In genomic region chr10:34732926-34733325, GRCh38 we compare ENCODE assay signal across 11 cellular contexts.
DNase-seq lines count a peak whose midpoint lies in the region; ATAC-seq, FAIRE-seq and TF ChIP-seq lines count a peak whose summit lies in the region.
"Had no signal": no experiment of that assay in that cellular context is flagged by ENCODE, and none has a peak within 500 bp of the region (broad histone marks: within the 10 kb centered on the region; RNA-seq: fewer than 3 reads in every experiment).

No MANE protein-coding gene starts in this region.

- ATAC-seq in HG02623 (IDR thresholded peaks at IDR 0.05; ENCODE audit: unreplicated experiment) (no peak), HG02840 (IDR thresholded peaks at IDR 0.05; ENCODE audit: low FRiP score, unreplicated experiment) (no peak)

- H3K4me3 ChIP-seq in fibroblast of villous mesenchyme (ENCODE audit: low read depth, low read length): no peak overlapping the region

- peak; percentile 43 for DNase-seq in AG08395 (ENCODE audit: low spot score)
- no peak for DNase-seq in GM19239 (ENCODE audit: insufficient read length, low spot score)
- peak; percentile 31 for DNase-seq in OCI-M1 (lab: John Stamatoyannopoulos, UW)
- peak; percentile 27 for DNase-seq in fibroblast of villous mesenchyme (ENCODE audit: low read depth)
- no peak for DNase-seq in NCI-H446 treated with DMSO at 0.1 percent for 48 hours (lab: John Stamatoyannopoulos, UW)
- DNase-seq in H4 (ENCODE audit: low spot score): no peak
- DNase-seq: activated CD4-positive, alpha-beta T cell treated with anti-CD3 and anti-CD28 coated beads, Interleukin-2, amount 50 U/mL, for 48 hours; NCI-H1694 treated with DMSO at 0.1 percent for 48 hours had no signal

- peak; percentile 34 for TF ChIP-seq CTCF in fibroblast of villous mesenchyme (IDR thresholded peaks at IDR 0.05; ENCODE audit: insufficient read depth, low read depth, low read length)

- FAIRE-seq in GM19239 (lab: Jason Lieb, UNC): peak; percentile 75
- FAIRE-seq: G401.6 had no signal

Comparison
In these comparisons a context has a peak if more than half of its experiments do, and no peak if none do; other contexts are left out.
1. DNase-seq: peak in AG08395 (single experiment), OCI-M1 (single experiment) and fibroblast of villous mesenchyme (single experiment); none in GM19239 (single experiment), NCI-H446 treated with DMSO at 0.1 percent for 48 hours (single experiment) and H4 (single experiment).